In the genomic region with DNA sequence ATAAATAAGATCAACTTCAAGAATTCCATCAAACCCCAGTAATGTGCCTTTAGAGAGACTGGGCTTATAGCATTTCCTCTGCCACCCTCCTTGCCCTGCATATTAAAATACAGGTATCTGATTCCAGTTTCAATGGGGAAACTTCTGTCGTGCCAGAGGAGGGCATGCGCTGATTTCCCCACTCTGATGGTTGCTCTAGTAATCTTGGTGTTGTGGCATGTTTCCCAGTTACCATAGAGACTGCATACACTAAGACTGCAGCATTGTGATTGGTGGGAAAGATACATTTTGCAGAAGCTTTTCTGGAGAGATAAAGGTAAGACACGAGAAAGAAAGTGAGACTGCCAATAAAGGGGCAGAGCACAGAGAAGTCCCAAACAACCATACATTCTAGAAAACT, we compare ENCODE assay signal across 8 cellular contexts.
DNase-seq lines count a peak whose midpoint lies in the region; TF ChIP-seq lines count a peak whose summit lies in the region.

No MANE protein-coding gene starts in this region.

- H3K9me3 ChIP-seq in HAP-1 (no peaks in the 10 kb centered on the region), SK-N-SH (no peaks in the 10 kb centered on the region)
- H3K9me3 ChIP-seq in effector memory CD4-positive, alpha-beta T cell (ENCODE audit: control insufficient read depth, low read length) = no peaks in the 10 kb centered on the region

- H3K4me1 ChIP-seq in HAP-1 (peaks cover 18% of the 10 kb centered on the region), SK-N-SH (ENCODE audit: control insufficient read depth in 1 of 2, insufficient read depth in 2 of 2, low read depth in 1 of 2, low read length in 1 of 2) (peaks cover 0 to 2% of the 10 kb centered on the region in 2 experiments; a peak in 2 of 4 replicates)
- H3K4me1 ChIP-seq in effector memory CD4-positive, alpha-beta T cell (ENCODE audit: control insufficient read depth, insufficient read depth, low read length, poor library complexity, severe bottlenecking) = no peaks in the 10 kb centered on the region

- H3K4me3 ChIP-seq in HAP-1 = no peak overlapping the region
- H3K4me3 ChIP-seq in SK-N-SH (ENCODE audit: low read depth in 2 of 2, low read length in 1 of 2) = no peak overlapping the region
- no peak overlapping the region for H3K4me3 ChIP-seq in effector memory CD4-positive, alpha-beta T cell (ENCODE audit: insufficient read depth, low read depth, low read length, poor library complexity, severe bottlenecking)
- no peak overlapping the region for H3K4me3 ChIP-seq in dorsolateral prefrontal cortex

- no peaks in the 10 kb centered on the region for H3F3A ChIP-seq in SK-N-SH (replicated peaks; ENCODE audit: insufficient read depth)

- WGBS in SK-N-SH (ENCODE audit: low lambda C conversion rate) = 67% methylated on average over 3 of the region's 3 CpGs

- DNase-seq in GM04503 (ENCODE audit: low read depth) (peak; percentile 50), HAP-1 (ENCODE audit: low spot score in 2 of 2) (peak; percentile 57 to 63), SK-N-SH (peak; percentile 6), iPS DF 4.7 (ENCODE audit: extremely low read depth, low spot score) (peak; percentile 22), NCI-H2029 treated with DMSO at 0.1 percent for 48 hours (lab: John Stamatoyannopoulos, UW) (no peak), AML-193 (lab: John Stamatoyannopoulos, UW) (no peak), dorsolateral prefrontal cortex (no peak)
- DNase-seq in effector memory CD4-positive, alpha-beta T cell = no peak

- CTCF ChIA-PET in SK-N-SH (lab: Yijun Ruan, JAX) = no interaction called here

- no peaks in the 10 kb centered on the region for H3K36me3 ChIP-seq in HAP-1 (replicated peaks)
- H3K36me3 ChIP-seq in SK-N-SH (replicated peaks in 1 of 2; ENCODE audit: control insufficient read depth in 1 of 2, insufficient read depth in 2 of 2, low read length in 1 of 2) = no peaks in the 10 kb centered on the region
- no peaks in the 10 kb centered on the region for H3K36me3 ChIP-seq in effector memory CD4-positive, alpha-beta T cell (ENCODE audit: control insufficient read depth, insufficient read depth, low read length)

- TF ChIP-seq CTCF in SK-N-SH (IDR thresholded peaks at IDR 0.05) (no peak), dorsolateral prefrontal cortex (IDR thresholded peaks at IDR 0.05 in 54 of 56, conservative IDR thresholded peaks at IDR 0.05 in 2 of 56; ENCODE audit: low read depth in 1 of 56, partially characterized antibody in 56 of 56) (no peak)

- intact Hi-C loops in dorsolateral prefrontal cortex (cut with DNase I) = no loop called here

- no peak overlapping the region for H3K4me2 ChIP-seq in SK-N-SH

- H4K20me1 ChIP-seq in SK-N-SH (ENCODE audit: insufficient read depth) = no peaks in the 10 kb centered on the region

- no peaks in the 10 kb centered on the region for H3K27me3 ChIP-seq in HAP-1 (ENCODE audit: low read depth)
- no peaks in the 10 kb centered on the region for H3K27me3 ChIP-seq in SK-N-SH (ENCODE audit: insufficient read depth)
- no peaks in the 10 kb centered on the region for H3K27me3 ChIP-seq in effector memory CD4-positive, alpha-beta T cell (replicated peaks; ENCODE audit: control insufficient read depth, insufficient read depth, low read length, poor library complexity, severe bottlenecking)
- H3K27me3 ChIP-seq in dorsolateral prefrontal cortex = no peaks in the 10 kb centered on the region

- in situ Hi-C loops in HAP-1 (cut with MboI; ENCODE audit: low sequenced_read_pairs) = no loop called here

- no peaks in the 10 kb centered on the region for H3K9me2 ChIP-seq in SK-N-SH

- no peak overlapping the region for H2AFZ ChIP-seq in SK-N-SH (ENCODE audit: low read depth)

- TF ChIP-seq RAD21 in SK-N-SH (IDR thresholded peaks at IDR 0.05; ENCODE audit: low read length) = no peak

- no peaks in the 10 kb centered on the region for H3K79me2 ChIP-seq in SK-N-SH (ENCODE audit: insufficient read depth)

- H3K9ac ChIP-seq in SK-N-SH = no peak overlapping the region

- POLR2A ChIA-PET in SK-N-SH (lab: Yijun Ruan, JAX) = no interaction called here

- TF ChIP-seq EP300 in SK-N-SH (IDR thresholded peaks at IDR 0.05; ENCODE audit: borderline replicate concordance in 1 of 2, low read depth in 1 of 2, low read length in 1 of 2) = no peak

- H3K27ac ChIP-seq in SK-N-SH (ENCODE audit: low read depth in 2 of 2, low read length in 1 of 2) (no peak overlapping the region), dorsolateral prefrontal cortex (no peak overlapping the region)
- H3K27ac ChIP-seq in effector memory CD4-positive, alpha-beta T cell (ENCODE audit: insufficient read depth, low read length, poor library complexity, severe bottlenecking) = no peak overlapping the region

TF ChIP-seq in SK-N-SH, 30 proteins besides CTCF, POLR2A, EP300 and RAD21:
- TF ChIP-seq MAX (IDR thresholded peaks at IDR 0.05; ENCODE audit: low read depth) (no peak), NFIC (IDR thresholded peaks at IDR 0.05; ENCODE audit: borderline replicate concordance) (no peak), RFX5 (IDR thresholded peaks at IDR 0.05; ENCODE audit: low read length) (peak; percentile 97), CHD2 (IDR thresholded peaks at IDR 0.05; ENCODE audit: low read length, partially characterized antibody) (no peak), EZH2phosphoT487 (IDR thresholded peaks at IDR 0.05; ENCODE audit: borderline replicate concordance, low read depth) (no peak), USF1 (IDR thresholded peaks at IDR 0.05; ENCODE audit: borderline replicate concordance, low read depth) (no peak), ELF1 (IDR thresholded peaks at IDR 0.05) (no peak), GABPA (IDR thresholded peaks at IDR 0.05; ENCODE audit: low read depth) (no peak)
- TF ChIP-seq, protein P1, sequence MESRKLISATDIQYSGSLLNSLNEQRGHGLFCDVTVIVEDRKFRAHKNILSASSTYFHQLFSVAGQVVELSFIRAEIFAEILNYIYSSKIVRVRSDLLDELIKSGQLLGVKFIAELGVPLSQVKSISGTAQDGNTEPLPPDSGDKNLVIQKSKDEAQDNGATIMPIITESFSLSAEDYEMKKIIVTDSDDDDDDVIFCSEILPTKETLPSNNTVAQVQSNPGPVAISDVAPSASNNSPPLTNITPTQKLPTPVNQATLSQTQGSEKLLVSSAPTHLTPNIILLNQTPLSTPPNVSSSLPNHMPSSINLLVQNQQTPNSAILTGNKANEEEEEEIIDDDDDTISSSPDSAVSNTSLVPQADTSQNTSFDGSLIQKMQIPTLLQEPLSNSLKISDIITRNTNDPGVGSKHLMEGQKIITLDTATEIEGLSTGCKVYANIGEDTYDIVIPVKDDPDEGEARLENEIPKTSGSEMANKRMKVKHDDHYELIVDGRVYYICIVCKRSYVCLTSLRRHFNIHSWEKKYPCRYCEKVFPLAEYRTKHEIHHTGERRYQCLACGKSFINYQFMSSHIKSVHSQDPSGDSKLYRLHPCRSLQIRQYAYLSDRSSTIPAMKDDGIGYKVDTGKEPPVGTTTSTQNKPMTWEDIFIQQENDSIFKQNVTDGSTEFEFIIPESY (IDR thresholded peaks at IDR 0.05; ENCODE audit: borderline replicate concordance, low read depth) = no peak

Comparison
In these comparisons a context has a peak if more than half of its experiments do, and no peak if none do; other contexts are left out.
1. DNase-seq: peak in GM04503 (single experiment), HAP-1 (2 of 2), SK-N-SH (single experiment) and iPS DF 4.7 (single experiment); none in NCI-H2029 treated with DMSO at 0.1 percent for 48 hours (single experiment), AML-193 (0 of 2), effector memory CD4-positive, alpha-beta T cell (0 of 3) and dorsolateral prefrontal cortex (0 of 10).